8 cellular contexts compared by ENCODE assay signal in the genomic region with DNA sequence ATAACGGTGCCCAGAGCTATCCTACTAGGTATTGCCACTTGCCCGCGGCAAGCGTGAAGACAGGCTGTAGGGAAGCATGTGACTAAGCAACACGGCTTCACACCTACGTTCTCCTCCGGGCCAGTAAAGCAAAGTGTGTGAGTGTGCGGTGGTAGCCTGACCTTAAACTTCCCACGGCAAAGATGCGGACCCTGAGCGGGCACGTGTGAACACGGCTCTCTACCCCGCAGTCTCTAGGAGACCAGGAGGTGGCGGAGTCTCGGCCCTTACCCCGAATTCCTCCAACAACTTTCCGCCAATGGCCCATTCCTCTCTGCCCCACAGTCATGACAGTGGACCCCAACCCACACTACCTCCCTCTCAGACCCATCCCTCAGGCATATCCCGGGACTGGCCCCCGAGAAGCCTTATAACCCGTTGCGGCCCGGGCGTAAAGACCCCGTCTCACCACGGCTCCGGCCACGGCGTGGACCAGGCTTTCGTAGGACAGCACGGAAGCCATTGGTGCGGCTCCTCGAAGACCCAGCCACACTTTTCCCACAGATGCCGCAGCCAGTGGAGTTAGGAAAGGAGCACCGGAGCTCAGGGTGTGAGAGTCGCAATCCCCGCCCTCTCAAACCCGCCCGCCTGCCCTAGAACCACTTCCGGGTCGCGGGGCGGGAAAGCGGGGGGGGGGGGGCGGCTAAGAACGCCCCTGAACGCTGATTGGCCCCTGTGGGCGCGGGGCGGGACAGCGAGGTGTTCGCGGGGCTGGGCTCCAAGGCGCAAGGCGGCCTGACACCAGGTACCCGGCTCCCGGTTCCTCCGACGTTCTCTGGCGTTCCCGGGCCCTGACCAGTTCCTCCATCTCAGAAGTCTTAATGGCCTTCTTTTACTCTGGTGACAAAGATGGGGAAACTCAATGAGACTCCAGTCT. TPM values are rescaled to one million over a fixed set of nuclear protein-coding genes. Genes with fewer than 3 reads are reported as not detected.
DNase-seq lines count a peak whose midpoint lies in the region; ATAC-seq and TF ChIP-seq lines count a peak whose summit lies in the region.

A gene with protein sequence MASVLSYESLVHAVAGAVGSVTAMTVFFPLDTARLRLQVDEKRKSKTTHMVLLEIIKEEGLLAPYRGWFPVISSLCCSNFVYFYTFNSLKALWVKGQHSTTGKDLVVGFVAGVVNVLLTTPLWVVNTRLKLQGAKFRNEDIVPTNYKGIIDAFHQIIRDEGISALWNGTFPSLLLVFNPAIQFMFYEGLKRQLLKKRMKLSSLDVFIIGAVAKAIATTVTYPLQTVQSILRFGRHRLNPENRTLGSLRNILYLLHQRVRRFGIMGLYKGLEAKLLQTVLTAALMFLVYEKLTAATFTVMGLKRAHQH (minus strand): TSS at position 600 of the 916 bp plus-strand sequence. CDS start 98 bp downstream, at position 502.

- CTCF ChIA-PET in SK-N-SH (lab: Yijun Ruan, JAX): interaction anchor here (0.7 kb wide), 2 partner anchors 17 to 54 kb away, joined by 3 read pairs; no protein-coding TSS in a partner anchor
- CTCF ChIA-PET in activated naive CD4-positive, alpha-beta T cell treated with anti-CD3 and anti-CD28 coated beads, Interleukin-2, amount 10 ng/mL, durations not matched to agents 7 days and 5 days (lab: Charles Lee): interaction anchor here (0.7 to 0.9 kb wide), 2 partner anchors 20 to 88 kb away, joined by 3 to 4 read pairs; no protein-coding TSS in a partner anchor

- peak; percentile 94 for ATAC-seq in omental fat pad (ENCODE audit: low FRiP score)

- POLR2A ChIA-PET in SK-N-SH (lab: Yijun Ruan, JAX): no interaction called here

- WGBS in SK-N-SH (ENCODE audit: low lambda C conversion rate): 1% methylated on average over 11 of the region's 61 CpGs
- WGBS in suprapubic skin: under 1% methylated on average over 24 of the region's 61 CpGs

- no peaks in the 10 kb centered on the region for H3K9me3 Mint-ChIP-seq in activated naive CD4-positive, alpha-beta T cell treated with anti-CD3 and anti-CD28 coated beads, Interleukin-2, amount 10 ng/mL, durations not matched to agents 7 days and 5 days

- H3K27ac ChIP-seq in SK-N-SH (ENCODE audit: low read depth in 2 of 2, low read length in 1 of 2): peak within 1 kb of the TSS; percentile 68; a peak in 3 of 4 replicates
- peak within 1 kb of the TSS; percentile 86 for H3K27ac ChIP-seq in suprapubic skin

- peaks cover 35% of the 10 kb centered on the region for H3K79me2 ChIP-seq in SK-N-SH (ENCODE audit: insufficient read depth)

- H3F3A ChIP-seq in SK-N-SH (replicated peaks; ENCODE audit: insufficient read depth): peaks cover 5% of the 10 kb centered on the region

- H3K4me1 Mint-ChIP-seq in activated naive CD4-positive, alpha-beta T cell treated with anti-CD3 and anti-CD28 coated beads, Interleukin-2, amount 10 ng/mL, durations not matched to agents 7 days and 5 days: peaks cover 30% of the 10 kb centered on the region

- in situ Hi-C loops in HAP-1 (cut with MboI; ENCODE audit: low sequenced_read_pairs): no loop called here

- no peaks in the 10 kb centered on the region for H4K20me1 ChIP-seq in SK-N-SH (ENCODE audit: insufficient read depth)

- peaks cover 11% of the 10 kb centered on the region for H3K36me3 Mint-ChIP-seq in activated naive CD4-positive, alpha-beta T cell treated with anti-CD3 and anti-CD28 coated beads, Interleukin-2, amount 10 ng/mL, durations not matched to agents 7 days and 5 days

- peak; percentile 39 for TF ChIP-seq POLR2A in NB4 (IDR thresholded peaks at IDR 0.05; ENCODE audit: extremely low read depth, insufficient read length)
- no peak for TF ChIP-seq POLR2A in suprapubic skin (IDR thresholded peaks at IDR 0.05)

- no peak for TF ChIP-seq EP300 in SK-N-SH (IDR thresholded peaks at IDR 0.05; ENCODE audit: borderline replicate concordance in 1 of 2, low read depth in 1 of 2, low read length in 1 of 2)
- no peak for TF ChIP-seq EP300 in suprapubic skin (IDR thresholded peaks at IDR 0.05)

- H3K4me3 ChIP-seq in HAP-1: peak within 1 kb of the TSS; percentile 90
- H3K4me3 ChIP-seq in NB4 (ENCODE audit: low read depth, low read length): peak within 1 kb of the TSS; percentile 94
- peak within 1 kb of the TSS; percentile 73 to 80 for H3K4me3 ChIP-seq in SK-N-SH (ENCODE audit: low read depth in 2 of 2, low read length in 1 of 2)
- H3K4me3 ChIP-seq in suprapubic skin: peak within 1 kb of the TSS; percentile 90

- H3K4me1 ChIP-seq in HAP-1 (peaks cover 17% of the 10 kb centered on the region), SK-N-SH (ENCODE audit: control insufficient read depth in 1 of 2, insufficient read depth in 2 of 2, low read depth in 1 of 2, low read length in 1 of 2) (peaks cover 0 to 5% of the 10 kb centered on the region in 2 experiments; a peak in 2 of 4 replicates), suprapubic skin (peaks cover 31% of the 10 kb centered on the region)

- peaks cover 14% of the 10 kb centered on the region for H3K36me3 ChIP-seq in HAP-1 (replicated peaks)
- H3K36me3 ChIP-seq in SK-N-SH (replicated peaks in 1 of 2; ENCODE audit: control insufficient read depth in 1 of 2, insufficient read depth in 2 of 2, low read length in 1 of 2): peaks cover 0 to 13% of the 10 kb centered on the region in 2 experiments
- H3K36me3 ChIP-seq in suprapubic skin: peaks cover 11% of the 10 kb centered on the region

- H3K27ac Mint-ChIP-seq in activated naive CD4-positive, alpha-beta T cell treated with anti-CD3 and anti-CD28 coated beads, Interleukin-2, amount 10 ng/mL, durations not matched to agents 7 days and 5 days: peak within 1 kb of the TSS; percentile 90

- H3K9ac ChIP-seq in SK-N-SH: peak within 1 kb of the TSS; percentile 85

- H3K4me3 Mint-ChIP-seq in activated naive CD4-positive, alpha-beta T cell treated with anti-CD3 and anti-CD28 coated beads, Interleukin-2, amount 10 ng/mL, durations not matched to agents 7 days and 5 days: peak within 1 kb of the TSS; percentile 90

- no peak for TF ChIP-seq RAD21 in SK-N-SH (IDR thresholded peaks at IDR 0.05; ENCODE audit: low read length)

- H3K27me3 ChIP-seq in HAP-1 (ENCODE audit: low read depth): no peaks in the 10 kb centered on the region
- H3K27me3 ChIP-seq in SK-N-SH (ENCODE audit: insufficient read depth): no peaks in the 10 kb centered on the region
- no peaks in the 10 kb centered on the region for H3K27me3 ChIP-seq in suprapubic skin

- DNase-seq in EL: peak; percentile 87
- peak; percentile 82 to 93 for DNase-seq in HAP-1 (ENCODE audit: low spot score in 2 of 2)
- DNase-seq in NB4 (ENCODE audit: low read depth): peak; percentile 91
- DNase-seq in SK-N-SH: peak; percentile 91
- peak; percentile 92 for DNase-seq in activated naive CD4-positive, alpha-beta T cell treated with anti-CD3 and anti-CD28 coated beads, Interleukin-2, amount 10 ng/mL, durations not matched to agents 7 days and 5 days
- peak; percentile 87 for DNase-seq in glomerular visceral epithelial cell (ENCODE audit: extremely low spot score)
- DNase-seq in omental fat pad (ENCODE audit: low spot score): peak; percentile 76
- DNase-seq in suprapubic skin (ENCODE audit: low spot score in 2 of 2): peak; percentile 93 to 94

- H3K27me3 Mint-ChIP-seq in activated naive CD4-positive, alpha-beta T cell treated with anti-CD3 and anti-CD28 coated beads, Interleukin-2, amount 10 ng/mL, durations not matched to agents 7 days and 5 days: no peaks in the 10 kb centered on the region

- peak within 1 kb of the TSS; percentile 73 for H2AFZ ChIP-seq in SK-N-SH (ENCODE audit: low read depth)

- no peaks in the 10 kb centered on the region for H3K9me2 ChIP-seq in SK-N-SH

- no peaks in the 10 kb centered on the region for H3K9me3 ChIP-seq in HAP-1
- H3K9me3 ChIP-seq in SK-N-SH: no peaks in the 10 kb centered on the region
- H3K9me3 ChIP-seq in suprapubic skin: no peaks in the 10 kb centered on the region

- peak within 1 kb of the TSS; percentile 79 for H3K4me2 ChIP-seq in SK-N-SH

- peak; percentile 15 for TF ChIP-seq CTCF in NB4 (IDR thresholded peaks at IDR 0.05; ENCODE audit: low read depth, low read length)
- TF ChIP-seq CTCF in SK-N-SH (IDR thresholded peaks at IDR 0.05): peak; percentile 38
- peak in 1 of 3 donors; percentile 8 for TF ChIP-seq CTCF in omental fat pad (IDR thresholded peaks at IDR 0.05)
- TF ChIP-seq CTCF in suprapubic skin (IDR thresholded peaks at IDR 0.05): peak in 1 of 2 donors; percentile 24

TF ChIP-seq in SK-N-SH, 30 proteins besides CTCF, POLR2A, EP300 and RAD21 (continues in another document):
- no peak for TF ChIP-seq SIN3A (IDR thresholded peaks at IDR 0.05; ENCODE audit: borderline replicate concordance, low read depth, low read length)
- no peak for TF ChIP-seq CHD2 (IDR thresholded peaks at IDR 0.05; ENCODE audit: low read length, partially characterized antibody)
- TF ChIP-seq GATA2 (CRISPR knock-in tag; IDR thresholded peaks at IDR 0.05): no peak
- TF ChIP-seq YY1 (IDR thresholded peaks at IDR 0.05; ENCODE audit: low read depth): no peak
- TF ChIP-seq, protein P1, sequence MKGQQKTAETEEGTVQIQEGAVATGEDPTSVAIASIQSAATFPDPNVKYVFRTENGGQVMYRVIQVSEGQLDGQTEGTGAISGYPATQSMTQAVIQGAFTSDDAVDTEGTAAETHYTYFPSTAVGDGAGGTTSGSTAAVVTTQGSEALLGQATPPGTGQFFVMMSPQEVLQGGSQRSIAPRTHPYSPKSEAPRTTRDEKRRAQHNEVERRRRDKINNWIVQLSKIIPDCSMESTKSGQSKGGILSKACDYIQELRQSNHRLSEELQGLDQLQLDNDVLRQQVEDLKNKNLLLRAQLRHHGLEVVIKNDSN (IDR thresholded peaks at IDR 0.05; ENCODE audit: borderline replicate concordance, low read depth): no peak
- no peak for TF ChIP-seq FOSL2 (IDR thresholded peaks at IDR 0.05; ENCODE audit: borderline replicate concordance, low read depth)
- peak; percentile 11; the same call in 1 of the 2 replicates for TF ChIP-seq POLR2AphosphoS5 (IDR thresholded peaks at IDR 0.05; ENCODE audit: low read depth, low read length)
- no peak for TF ChIP-seq JUND (IDR thresholded peaks at IDR 0.05)
- TF ChIP-seq, protein P2, sequence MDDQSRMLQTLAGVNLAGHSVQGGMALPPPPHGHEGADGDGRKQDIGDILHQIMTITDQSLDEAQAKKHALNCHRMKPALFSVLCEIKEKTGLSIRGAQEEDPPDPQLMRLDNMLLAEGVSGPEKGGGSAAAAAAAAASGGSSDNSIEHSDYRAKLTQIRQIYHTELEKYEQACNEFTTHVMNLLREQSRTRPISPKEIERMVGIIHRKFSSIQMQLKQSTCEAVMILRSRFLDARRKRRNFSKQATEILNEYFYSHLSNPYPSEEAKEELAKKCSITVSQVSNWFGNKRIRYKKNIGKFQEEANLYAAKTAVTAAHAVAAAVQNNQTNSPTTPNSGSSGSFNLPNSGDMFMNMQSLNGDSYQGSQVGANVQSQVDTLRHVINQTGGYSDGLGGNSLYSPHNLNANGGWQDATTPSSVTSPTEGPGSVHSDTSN (IDR thresholded peaks at IDR 0.05): no peak
- TF ChIP-seq GABPA (IDR thresholded peaks at IDR 0.05; ENCODE audit: low read depth): peak; percentile 67

RNA-seq across cellular contexts. Expression of the gene that starts here (rescaled TPM):
- polyA plus RNA-seq in SK-N-SH (2012; rRNA removed): 11.1 and 18.9 TPM in 2 replicates
- polyA plus RNA-seq in SK-N-SH (2012; cell fraction: cytosol; rRNA removed): 15.8 and 16.6 TPM in 2 replicates
- polyA plus RNA-seq in SK-N-SH (2012; cell fraction: nucleus; rRNA removed): 8.8 and 18.5 TPM in 2 replicates
- total RNA-seq in omental fat pad (10 to 100 TPM; 15.1 to 17.8 (median 16.3) TPM), suprapubic skin (10 to 100 TPM; 16.1 to 31.0 (median 19.8) TPM)

Comparison
In these comparisons a context has a peak if more than half of its experiments do, and no peak if none do; other contexts are left out.
1. Peak in every context shown above with its lines: DNase-seq, ATAC-seq, H3K4me3 ChIP-seq and H3K27ac ChIP-seq.